8 cellular contexts compared by ENCODE assay signal in genomic region chr12:57590892-57591566, GRCh38. TPM values are rescaled to one million over a fixed set of nuclear protein-coding genes. Genes with fewer than 3 reads are reported as not detected.
A peak's percentile ranks its signal among the peaks of the same experiment; 100 is the strongest.
DNase-seq lines count a peak whose midpoint lies in the region; ATAC-seq and TF ChIP-seq lines count a peak whose summit lies in the region.

Gene PIP4K2C (plus strand): TSS chr12:57591192. CDS start chr12:57591290, 98 bp downstream.

- intact Hi-C loops in A673 (cut with micrococcal nuclease; ENCODE audit: unreplicated experiment) = no loop called here

- H3K36me3 ChIP-seq in A673 (ENCODE audit: insufficient read depth, low read length, poor library complexity, severe bottlenecking) = no peaks in the 10 kb centered on the region

- DNase-seq in A673 (ENCODE audit: low spot score) (peak; percentile 61), NCI-H2227 treated with DMSO at 0.1 percent for 48 hours (lab: John Stamatoyannopoulos, UW) (peak; percentile 53), islet precursor cell (peak; percentile 95)
- DNase-seq in activated CD4-positive, CD25-positive, alpha-beta regulatory T cell (lab: John Stamatoyannopoulos, UW) = peak; percentile 47 to 68 (median 51)
- peak; percentile 72 for DNase-seq in central memory CD4-positive, alpha-beta T cell
- peak; percentile 73 for DNase-seq in stimulated activated CD4-positive, alpha-beta T cell treated with anti-CD3 and anti-CD28 coated beads, Interleukin-12 subunit alpha, Interleukin-12 subunit beta, amount 100 ng/mL, for 4 hours

- peak within 1 kb of the TSS; percentile 48 for H3K27ac ChIP-seq in A673 (ENCODE audit: low read depth, low read length, poor library complexity, severe bottlenecking)

- H3K4me1 ChIP-seq in A673 (ENCODE audit: insufficient read depth, low read length, poor library complexity, severe bottlenecking) = peaks cover 7% of the 10 kb centered on the region

- no peaks in the 10 kb centered on the region for H3K9me3 ChIP-seq in A673 (ENCODE audit: low read depth, low read length, poor library complexity, severe bottlenecking)

- H3K27me3 ChIP-seq in A673 (replicated peaks; ENCODE audit: insufficient read depth, low read depth, low read length, poor library complexity) = peaks cover 4% of the 10 kb centered on the region

- no TSS peak for BruUV-seq in A673 (replicated peaks; lab: Mats Ljungman, UMichigan)

- H3K4me3 ChIP-seq in A673 (ENCODE audit: low read depth, low read length, poor library complexity, severe bottlenecking) = peak within 1 kb of the TSS; percentile 82

- peak; percentile 94 for ATAC-seq in GM18867 (IDR thresholded peaks at IDR 0.05; ENCODE audit: unreplicated experiment)
- peak; percentile 95 for ATAC-seq in HG03066 (IDR thresholded peaks at IDR 0.05; ENCODE audit: low read depth, unreplicated experiment)

- CTCF ChIA-PET in A673 (lab: Charles Lee) = interaction anchor here (2.6 kb wide), 1 partner anchor 8 kb away, joined by 13 read pairs; no protein-coding TSS in a partner anchor

- POLR2A ChIA-PET in A673 (lab: Charles Lee; ENCODE audit: low non-redundant PET) = no interaction called here

- no peak for TF ChIP-seq CTCF in A673 (conservative IDR thresholded peaks at IDR 0.05; ENCODE audit: low read depth, low read length)

RNA-seq across cellular contexts. Expression of gene PIP4K2C, which starts in this region (rescaled TPM):
- total RNA-seq in A673 (2021) = 34.9 and 35.4 TPM in 2 replicates

Comparison
In these comparisons a context has a peak if more than half of its experiments do, and no peak if none do; other contexts are left out.
1. Peak in every context shown above with its lines: DNase-seq, ATAC-seq, H3K4me3 ChIP-seq and H3K27ac ChIP-seq.